In genomic region chr11:59708537-59708936, GRCh38 we compare ENCODE assay signal across 1 cellular context.
TF ChIP-seq lines count a peak whose summit lies in the region.

No MANE protein-coding gene starts in this region.

TF ChIP-seq in GM23338, 12 proteins besides CTCF, POLR2A, EP300 and RAD21:
- TF ChIP-seq ZNF331 (CRISPR knock-in tag; IDR thresholded peaks at IDR 0.05; ENCODE audit: low read depth) (no peak), JUNB (IDR thresholded peaks at IDR 0.05; ENCODE audit: unreplicated experiment) (no peak), POLR2AphosphoS5 (IDR thresholded peaks at IDR 0.05; ENCODE audit: low read depth) (no peak), EZH2phosphoT487 (IDR thresholded peaks at IDR 0.05; ENCODE audit: unreplicated experiment) (no peak), STAT1 (IDR thresholded peaks at IDR 0.05; ENCODE audit: unreplicated experiment) (no peak)
- TF ChIP-seq, protein P1, sequence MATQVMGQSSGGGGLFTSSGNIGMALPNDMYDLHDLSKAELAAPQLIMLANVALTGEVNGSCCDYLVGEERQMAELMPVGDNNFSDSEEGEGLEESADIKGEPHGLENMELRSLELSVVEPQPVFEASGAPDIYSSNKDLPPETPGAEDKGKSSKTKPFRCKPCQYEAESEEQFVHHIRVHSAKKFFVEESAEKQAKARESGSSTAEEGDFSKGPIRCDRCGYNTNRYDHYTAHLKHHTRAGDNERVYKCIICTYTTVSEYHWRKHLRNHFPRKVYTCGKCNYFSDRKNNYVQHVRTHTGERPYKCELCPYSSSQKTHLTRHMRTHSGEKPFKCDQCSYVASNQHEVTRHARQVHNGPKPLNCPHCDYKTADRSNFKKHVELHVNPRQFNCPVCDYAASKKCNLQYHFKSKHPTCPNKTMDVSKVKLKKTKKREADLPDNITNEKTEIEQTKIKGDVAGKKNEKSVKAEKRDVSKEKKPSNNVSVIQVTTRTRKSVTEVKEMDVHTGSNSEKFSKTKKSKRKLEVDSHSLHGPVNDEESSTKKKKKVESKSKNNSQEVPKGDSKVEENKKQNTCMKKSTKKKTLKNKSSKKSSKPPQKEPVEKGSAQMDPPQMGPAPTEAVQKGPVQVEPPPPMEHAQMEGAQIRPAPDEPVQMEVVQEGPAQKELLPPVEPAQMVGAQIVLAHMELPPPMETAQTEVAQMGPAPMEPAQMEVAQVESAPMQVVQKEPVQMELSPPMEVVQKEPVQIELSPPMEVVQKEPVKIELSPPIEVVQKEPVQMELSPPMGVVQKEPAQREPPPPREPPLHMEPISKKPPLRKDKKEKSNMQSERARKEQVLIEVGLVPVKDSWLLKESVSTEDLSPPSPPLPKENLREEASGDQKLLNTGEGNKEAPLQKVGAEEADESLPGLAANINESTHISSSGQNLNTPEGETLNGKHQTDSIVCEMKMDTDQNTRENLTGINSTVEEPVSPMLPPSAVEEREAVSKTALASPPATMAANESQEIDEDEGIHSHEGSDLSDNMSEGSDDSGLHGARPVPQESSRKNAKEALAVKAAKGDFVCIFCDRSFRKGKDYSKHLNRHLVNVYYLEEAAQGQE (IDR thresholded peaks at IDR 0.05; ENCODE audit: unreplicated experiment) = no peak
TF ChIP-seq in GM23338: peak in this region for 0.
